ENCODE assay signal across 1 cellular context in the genomic region with DNA sequence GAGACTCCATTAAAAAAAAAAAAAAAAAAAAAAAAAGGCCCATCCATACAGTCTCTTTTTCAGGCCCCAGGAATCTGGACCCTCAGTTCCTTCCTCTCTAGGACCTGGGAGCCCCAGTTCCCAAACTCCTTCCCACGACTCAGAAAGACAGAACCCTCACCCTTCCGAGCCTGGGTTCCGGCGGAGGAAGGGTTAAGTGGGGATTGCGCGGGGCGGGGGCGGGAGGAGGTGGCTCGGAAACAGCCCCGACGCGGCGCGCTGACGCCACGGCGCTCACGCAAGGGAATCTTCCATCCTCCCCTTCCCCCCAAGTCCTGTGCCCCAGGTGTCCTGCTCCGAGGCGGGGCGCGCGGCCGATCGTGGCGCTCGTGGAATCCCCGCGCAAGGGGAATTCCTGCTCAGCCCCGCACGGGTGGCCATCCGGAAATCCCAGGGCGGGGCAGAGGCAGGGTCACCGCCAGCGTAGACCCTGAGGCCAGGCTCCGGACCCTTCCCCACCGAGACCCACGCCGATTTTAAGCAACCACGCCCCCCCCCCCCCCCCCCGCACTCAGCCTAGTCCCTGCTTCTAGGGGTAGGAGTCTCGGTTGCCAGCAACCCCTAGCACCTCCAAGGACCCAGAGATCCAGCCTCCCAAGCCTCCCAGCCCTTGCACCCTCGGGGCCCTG.
TF ChIP-seq lines count a peak whose summit lies in the region.

No MANE protein-coding gene starts in this region.

TF ChIP-seq in K562, 482 proteins besides CTCF, POLR2A, EP300 and RAD21 (continues in another document):
- peak; percentile 13 for TF ChIP-seq POLR2B (IDR thresholded peaks at IDR 0.05; ENCODE audit: low read depth, partially characterized antibody)
- TF ChIP-seq RBM22 (IDR thresholded peaks at IDR 0.05; ENCODE audit: low read depth, low read length, poor library complexity, severe bottlenecking): no peak
- TF ChIP-seq, protein P1, sequence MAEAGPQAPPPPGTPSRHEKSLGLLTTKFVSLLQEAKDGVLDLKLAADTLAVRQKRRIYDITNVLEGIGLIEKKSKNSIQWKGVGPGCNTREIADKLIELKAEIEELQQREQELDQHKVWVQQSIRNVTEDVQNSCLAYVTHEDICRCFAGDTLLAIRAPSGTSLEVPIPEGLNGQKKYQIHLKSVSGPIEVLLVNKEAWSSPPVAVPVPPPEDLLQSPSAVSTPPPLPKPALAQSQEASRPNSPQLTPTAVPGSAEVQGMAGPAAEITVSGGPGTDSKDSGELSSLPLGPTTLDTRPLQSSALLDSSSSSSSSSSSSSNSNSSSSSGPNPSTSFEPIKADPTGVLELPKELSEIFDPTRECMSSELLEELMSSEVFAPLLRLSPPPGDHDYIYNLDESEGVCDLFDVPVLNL (CRISPR knock-in tag; IDR thresholded peaks at IDR 0.05; ENCODE audit: low read depth): peak; percentile 31; the same call in 1 of the 2 replicates
- TF ChIP-seq, protein P2, sequence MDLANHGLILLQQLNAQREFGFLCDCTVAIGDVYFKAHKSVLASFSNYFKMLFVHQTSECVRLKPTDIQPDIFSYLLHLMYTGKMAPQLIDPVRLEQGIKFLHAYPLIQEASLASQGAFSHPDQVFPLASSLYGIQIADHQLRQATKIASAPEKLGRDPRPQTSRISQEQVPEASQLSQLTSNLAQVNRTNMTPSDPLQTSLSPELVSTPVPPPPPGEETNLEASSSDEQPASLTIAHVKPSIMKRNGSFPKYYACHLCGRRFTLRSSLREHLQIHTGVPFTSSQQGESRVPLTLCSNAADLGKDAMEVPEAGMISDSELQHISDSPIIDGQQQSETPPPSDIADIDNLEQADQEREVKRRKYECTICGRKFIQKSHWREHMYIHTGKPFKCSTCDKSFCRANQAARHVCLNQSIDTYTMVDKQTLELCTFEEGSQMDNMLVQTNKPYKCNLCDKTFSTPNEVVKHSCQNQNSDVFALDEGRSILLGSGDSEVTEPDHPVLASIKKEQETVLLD (IDR thresholded peaks at IDR 0.05): peak; percentile 96
- peak; percentile 80 for TF ChIP-seq RB1 (IDR thresholded peaks at IDR 0.05; ENCODE audit: low read depth)
- TF ChIP-seq DPF2 (IDR thresholded peaks at IDR 0.05): peak; percentile 38; the same call in 1 of the 2 replicates
- TF ChIP-seq, protein P3, sequence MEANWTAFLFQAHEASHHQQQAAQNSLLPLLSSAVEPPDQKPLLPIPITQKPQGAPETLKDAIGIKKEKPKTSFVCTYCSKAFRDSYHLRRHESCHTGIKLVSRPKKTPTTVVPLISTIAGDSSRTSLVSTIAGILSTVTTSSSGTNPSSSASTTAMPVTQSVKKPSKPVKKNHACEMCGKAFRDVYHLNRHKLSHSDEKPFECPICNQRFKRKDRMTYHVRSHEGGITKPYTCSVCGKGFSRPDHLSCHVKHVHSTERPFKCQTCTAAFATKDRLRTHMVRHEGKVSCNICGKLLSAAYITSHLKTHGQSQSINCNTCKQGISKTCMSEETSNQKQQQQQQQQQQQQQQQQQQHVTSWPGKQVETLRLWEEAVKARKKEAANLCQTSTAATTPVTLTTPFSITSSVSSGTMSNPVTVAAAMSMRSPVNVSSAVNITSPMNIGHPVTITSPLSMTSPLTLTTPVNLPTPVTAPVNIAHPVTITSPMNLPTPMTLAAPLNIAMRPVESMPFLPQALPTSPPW (CRISPR knock-in tag; IDR thresholded peaks at IDR 0.05): peak; percentile 90
- peak in 1 of 2 experiments; percentile 71; a peak in 2 of 4 replicates for TF ChIP-seq HDAC1 (IDR thresholded peaks at IDR 0.05)
- TF ChIP-seq JUND (IDR thresholded peaks at IDR 0.05; ENCODE audit: borderline replicate concordance, low read depth, low read length): peak; percentile 68
- no peak; the same call in 2 of the 3 replicates for TF ChIP-seq JUND (tag; IDR thresholded peaks at IDR 0.05; ENCODE audit: borderline replicate concordance, low read depth, low read length)
- TF ChIP-seq GATAD2B (IDR thresholded peaks at IDR 0.05; ENCODE audit: borderline replicate concordance): peak; percentile 89
- TF ChIP-seq, protein P4, sequence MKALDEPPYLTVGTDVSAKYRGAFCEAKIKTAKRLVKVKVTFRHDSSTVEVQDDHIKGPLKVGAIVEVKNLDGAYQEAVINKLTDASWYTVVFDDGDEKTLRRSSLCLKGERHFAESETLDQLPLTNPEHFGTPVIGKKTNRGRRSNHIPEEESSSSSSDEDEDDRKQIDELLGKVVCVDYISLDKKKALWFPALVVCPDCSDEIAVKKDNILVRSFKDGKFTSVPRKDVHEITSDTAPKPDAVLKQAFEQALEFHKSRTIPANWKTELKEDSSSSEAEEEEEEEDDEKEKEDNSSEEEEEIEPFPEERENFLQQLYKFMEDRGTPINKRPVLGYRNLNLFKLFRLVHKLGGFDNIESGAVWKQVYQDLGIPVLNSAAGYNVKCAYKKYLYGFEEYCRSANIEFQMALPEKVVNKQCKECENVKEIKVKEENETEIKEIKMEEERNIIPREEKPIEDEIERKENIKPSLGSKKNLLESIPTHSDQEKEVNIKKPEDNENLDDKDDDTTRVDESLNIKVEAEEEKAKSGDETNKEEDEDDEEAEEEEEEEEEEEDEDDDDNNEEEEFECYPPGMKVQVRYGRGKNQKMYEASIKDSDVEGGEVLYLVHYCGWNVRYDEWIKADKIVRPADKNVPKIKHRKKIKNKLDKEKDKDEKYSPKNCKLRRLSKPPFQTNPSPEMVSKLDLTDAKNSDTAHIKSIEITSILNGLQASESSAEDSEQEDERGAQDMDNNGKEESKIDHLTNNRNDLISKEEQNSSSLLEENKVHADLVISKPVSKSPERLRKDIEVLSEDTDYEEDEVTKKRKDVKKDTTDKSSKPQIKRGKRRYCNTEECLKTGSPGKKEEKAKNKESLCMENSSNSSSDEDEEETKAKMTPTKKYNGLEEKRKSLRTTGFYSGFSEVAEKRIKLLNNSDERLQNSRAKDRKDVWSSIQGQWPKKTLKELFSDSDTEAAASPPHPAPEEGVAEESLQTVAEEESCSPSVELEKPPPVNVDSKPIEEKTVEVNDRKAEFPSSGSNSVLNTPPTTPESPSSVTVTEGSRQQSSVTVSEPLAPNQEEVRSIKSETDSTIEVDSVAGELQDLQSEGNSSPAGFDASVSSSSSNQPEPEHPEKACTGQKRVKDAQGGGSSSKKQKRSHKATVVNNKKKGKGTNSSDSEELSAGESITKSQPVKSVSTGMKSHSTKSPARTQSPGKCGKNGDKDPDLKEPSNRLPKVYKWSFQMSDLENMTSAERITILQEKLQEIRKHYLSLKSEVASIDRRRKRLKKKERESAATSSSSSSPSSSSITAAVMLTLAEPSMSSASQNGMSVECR (CRISPR knock-in tag; IDR thresholded peaks at IDR 0.05): peak; percentile 37; the same call in 1 of the 2 replicates
- 0 out of 2 replicates have a peak, but pooled peaks have one; percentile 64 for TF ChIP-seq TARDBP (IDR thresholded peaks at IDR 0.05)
- TF ChIP-seq RBBP5 (IDR thresholded peaks at IDR 0.05; ENCODE audit: borderline replicate concordance, insufficient read depth, low read length, poor library complexity, severe bottlenecking): peak; percentile 71
- TF ChIP-seq, protein P5, sequence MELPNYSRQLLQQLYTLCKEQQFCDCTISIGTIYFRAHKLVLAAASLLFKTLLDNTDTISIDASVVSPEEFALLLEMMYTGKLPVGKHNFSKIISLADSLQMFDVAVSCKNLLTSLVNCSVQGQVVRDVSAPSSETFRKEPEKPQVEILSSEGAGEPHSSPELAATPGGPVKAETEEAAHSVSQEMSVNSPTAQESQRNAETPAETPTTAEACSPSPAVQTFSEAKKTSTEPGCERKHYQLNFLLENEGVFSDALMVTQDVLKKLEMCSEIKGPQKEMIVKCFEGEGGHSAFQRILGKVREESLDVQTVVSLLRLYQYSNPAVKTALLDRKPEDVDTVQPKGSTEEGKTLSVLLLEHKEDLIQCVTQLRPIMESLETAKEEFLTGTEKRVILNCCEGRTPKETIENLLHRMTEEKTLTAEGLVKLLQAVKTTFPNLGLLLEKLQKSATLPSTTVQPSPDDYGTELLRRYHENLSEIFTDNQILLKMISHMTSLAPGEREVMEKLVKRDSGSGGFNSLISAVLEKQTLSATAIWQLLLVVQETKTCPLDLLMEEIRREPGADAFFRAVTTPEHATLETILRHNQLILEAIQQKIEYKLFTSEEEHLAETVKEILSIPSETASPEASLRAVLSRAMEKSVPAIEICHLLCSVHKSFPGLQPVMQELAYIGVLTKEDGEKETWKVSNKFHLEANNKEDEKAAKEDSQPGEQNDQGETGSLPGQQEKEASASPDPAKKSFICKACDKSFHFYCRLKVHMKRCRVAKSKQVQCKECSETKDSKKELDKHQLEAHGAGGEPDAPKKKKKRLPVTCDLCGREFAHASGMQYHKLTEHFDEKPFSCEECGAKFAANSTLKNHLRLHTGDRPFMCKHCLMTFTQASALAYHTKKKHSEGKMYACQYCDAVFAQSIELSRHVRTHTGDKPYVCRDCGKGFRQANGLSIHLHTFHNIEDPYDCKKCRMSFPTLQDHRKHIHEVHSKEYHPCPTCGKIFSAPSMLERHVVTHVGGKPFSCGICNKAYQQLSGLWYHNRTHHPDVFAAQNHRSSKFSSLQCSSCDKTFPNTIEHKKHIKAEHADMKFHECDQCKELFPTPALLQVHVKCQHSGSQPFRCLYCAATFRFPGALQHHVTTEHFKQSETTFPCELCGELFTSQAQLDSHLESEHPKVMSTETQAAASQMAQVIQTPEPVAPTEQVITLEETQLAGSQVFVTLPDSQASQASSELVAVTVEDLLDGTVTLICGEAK (IDR thresholded peaks at IDR 0.05): peak; percentile 43; the same call in 1 of the 2 replicates
- TF ChIP-seq, protein P5 (CRISPR knock-in tag; IDR thresholded peaks at IDR 0.05): no peak
- peak; percentile 13; the same call in 1 of the 2 replicates for TF ChIP-seq L3MBTL2 (IDR thresholded peaks at IDR 0.05)
- TF ChIP-seq, protein P6, sequence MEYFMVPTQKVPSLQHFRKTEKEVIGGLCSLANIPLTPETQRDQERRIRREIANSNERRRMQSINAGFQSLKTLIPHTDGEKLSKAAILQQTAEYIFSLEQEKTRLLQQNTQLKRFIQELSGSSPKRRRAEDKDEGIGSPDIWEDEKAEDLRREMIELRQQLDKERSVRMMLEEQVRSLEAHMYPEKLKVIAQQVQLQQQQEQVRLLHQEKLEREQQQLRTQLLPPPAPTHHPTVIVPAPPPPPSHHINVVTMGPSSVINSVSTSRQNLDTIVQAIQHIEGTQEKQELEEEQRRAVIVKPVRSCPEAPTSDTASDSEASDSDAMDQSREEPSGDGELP (CRISPR knock-in tag; IDR thresholded peaks at IDR 0.05; ENCODE audit: borderline replicate concordance): peak; percentile 73
- no peak for TF ChIP-seq ZNF507 (tag; conservative IDR thresholded peaks at IDR 0.05)
- TF ChIP-seq NCOA6 (IDR thresholded peaks at IDR 0.05): peak; percentile 79
- no peak for TF ChIP-seq ATF1 (CRISPR knock-in tag; IDR thresholded peaks at IDR 0.05)
- peak; percentile 87 for TF ChIP-seq ATF1 (tag; IDR thresholded peaks at IDR 0.05)
- TF ChIP-seq, protein P7, sequence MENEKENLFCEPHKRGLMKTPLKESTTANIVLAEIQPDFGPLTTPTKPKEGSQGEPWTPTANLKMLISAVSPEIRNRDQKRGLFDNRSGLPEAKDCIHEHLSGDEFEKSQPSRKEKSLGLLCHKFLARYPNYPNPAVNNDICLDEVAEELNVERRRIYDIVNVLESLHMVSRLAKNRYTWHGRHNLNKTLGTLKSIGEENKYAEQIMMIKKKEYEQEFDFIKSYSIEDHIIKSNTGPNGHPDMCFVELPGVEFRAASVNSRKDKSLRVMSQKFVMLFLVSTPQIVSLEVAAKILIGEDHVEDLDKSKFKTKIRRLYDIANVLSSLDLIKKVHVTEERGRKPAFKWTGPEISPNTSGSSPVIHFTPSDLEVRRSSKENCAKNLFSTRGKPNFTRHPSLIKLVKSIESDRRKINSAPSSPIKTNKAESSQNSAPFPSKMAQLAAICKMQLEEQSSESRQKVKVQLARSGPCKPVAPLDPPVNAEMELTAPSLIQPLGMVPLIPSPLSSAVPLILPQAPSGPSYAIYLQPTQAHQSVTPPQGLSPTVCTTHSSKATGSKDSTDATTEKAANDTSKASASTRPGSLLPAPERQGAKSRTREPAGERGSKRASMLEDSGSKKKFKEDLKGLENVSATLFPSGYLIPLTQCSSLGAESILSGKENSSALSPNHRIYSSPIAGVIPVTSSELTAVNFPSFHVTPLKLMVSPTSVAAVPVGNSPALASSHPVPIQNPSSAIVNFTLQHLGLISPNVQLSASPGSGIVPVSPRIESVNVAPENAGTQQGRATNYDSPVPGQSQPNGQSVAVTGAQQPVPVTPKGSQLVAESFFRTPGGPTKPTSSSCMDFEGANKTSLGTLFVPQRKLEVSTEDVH (IDR thresholded peaks at IDR 0.05; ENCODE audit: low read depth, partially characterized antibody): peak; percentile 21
- no peak for TF ChIP-seq PCBP2 (IDR thresholded peaks at IDR 0.05; ENCODE audit: low read depth, low read length, poor library complexity, severe bottlenecking)
- peak; percentile 68; the same call in 1 of the 2 replicates for TF ChIP-seq MYC (IDR thresholded peaks at IDR 0.05; ENCODE audit: low read depth, low read length)
- no peak for TF ChIP-seq MYC (CRISPR knock-in tag; IDR thresholded peaks at IDR 0.05; ENCODE audit: borderline replicate concordance, low read depth)
- TF ChIP-seq NFIC (IDR thresholded peaks at IDR 0.05): peak; percentile 15; the same call in 1 of the 2 replicates
- peak in 1 of 2 experiments; percentile 55; a peak in 1 of 4 replicates for TF ChIP-seq TBL1XR1 (IDR thresholded peaks at IDR 0.05; ENCODE audit: low read length in 2 of 2)
- TF ChIP-seq FOSL1 (tag; conservative IDR thresholded peaks at IDR 0.05): 0 out of 2 replicates have a peak, but pooled peaks have one; percentile 21
- peak; percentile 63; the same call in 1 of the 2 replicates for TF ChIP-seq ATF7 (IDR thresholded peaks at IDR 0.05)
- peak; percentile 36; the same call in 1 of the 2 replicates for TF ChIP-seq ZBTB7A (IDR thresholded peaks at IDR 0.05; ENCODE audit: borderline replicate concordance, control insufficient read depth, low read depth, low read length)
- TF ChIP-seq LCOR (CRISPR knock-in tag; IDR thresholded peaks at IDR 0.05): 0 out of 2 replicates have a peak, but pooled peaks have one; percentile 22
- TF ChIP-seq SMARCA4 (IDR thresholded peaks at IDR 0.05): peak; percentile 44; the same call in 1 of the 2 replicates
- TF ChIP-seq EGR1 (conservative IDR thresholded peaks at IDR 0.05): peak; percentile 98
